In the genomic region with DNA sequence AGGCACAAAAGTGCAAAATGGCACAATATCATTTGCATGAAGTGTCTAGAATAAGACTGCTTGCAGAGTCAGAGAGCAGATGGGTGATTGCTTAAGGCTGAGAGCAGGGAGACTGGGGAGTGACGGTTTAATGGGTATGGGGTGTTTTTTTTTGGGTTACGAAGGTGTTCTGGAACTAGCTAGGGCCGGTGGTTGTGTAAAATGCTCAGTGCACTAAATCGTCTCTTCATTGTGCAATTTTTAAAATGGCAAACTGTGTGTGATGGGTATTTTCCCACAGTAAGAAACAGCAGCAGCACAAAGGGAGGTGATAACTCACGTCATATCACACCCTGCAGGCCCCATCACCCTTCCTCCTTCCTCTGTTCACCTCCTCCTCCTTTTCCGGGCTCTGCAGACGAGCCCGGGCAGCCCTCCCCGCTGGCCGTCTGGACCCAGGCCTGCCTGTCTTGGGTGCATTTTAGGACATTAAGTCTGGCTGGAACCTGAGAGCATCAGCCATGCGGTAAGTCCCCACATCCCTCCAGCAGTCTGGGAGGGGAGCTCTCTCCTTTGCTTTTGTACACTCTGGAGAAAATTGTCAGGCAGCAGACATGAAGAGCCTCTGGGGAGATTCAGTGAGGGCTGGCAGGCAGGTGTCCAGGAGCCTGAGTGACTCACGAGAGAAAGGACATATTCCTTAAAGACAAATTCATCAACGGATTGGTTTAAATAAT, we compare ENCODE assay signal across 8 cellular contexts. TPM values are rescaled to one million over a fixed set of nuclear protein-coding genes. Genes with fewer than 3 reads are reported as not detected.
A peak's percentile ranks its signal among the peaks of the same experiment; 100 is the strongest.
DNase-seq lines count a peak whose midpoint lies in the region; ATAC-seq and TF ChIP-seq lines count a peak whose summit lies in the region.

No MANE protein-coding gene starts in this region.

- no peak overlapping the region for H3K9ac ChIP-seq in adipocyte (ENCODE audit: low read length)

- CTCF ChIA-PET in T-cell (lab: Charles Lee) = no interaction called here

- DNase-seq in Daoy (ENCODE audit: low read depth) (peak; percentile 12), HK-2 (ENCODE audit: unreplicated experiment) (peak; percentile 9), T-cell (peak in 32 of 34 experiments; percentile 31 to 74 (median 48)), adipocyte (ENCODE audit: low read depth) (peak; percentile 29), mesothelial cell of epicardium (ENCODE audit: low spot score in 2 of 2, unreplicated experiment in 2 of 2) (no peak), thoracic aorta (ENCODE audit: low spot score) (no peak), thyroid gland (no peak)

- H3K36me3 ChIP-seq in adipocyte (ENCODE audit: control insufficient read depth, insufficient read depth, low read length, severe bottlenecking) = no peaks in the 10 kb centered on the region
- H3K36me3 ChIP-seq in thoracic aorta = no peaks in the 10 kb centered on the region
- no peaks in the 10 kb centered on the region for H3K36me3 ChIP-seq in thyroid gland

- H3K27me3 ChIP-seq in adipocyte (replicated peaks; ENCODE audit: control insufficient read depth, insufficient read depth, low read length) (no peaks in the 10 kb centered on the region), thoracic aorta (replicated peaks; ENCODE audit: insufficient read depth) (no peaks in the 10 kb centered on the region), thyroid gland (no peaks in the 10 kb centered on the region)

- peaks cover 7% of the 10 kb centered on the region for H3K4me1 ChIP-seq in adipocyte (ENCODE audit: control insufficient read depth, insufficient read depth, low read length)
- peaks cover 0 to 8% of the 10 kb centered on the region in 2 donors for H3K4me1 ChIP-seq in thoracic aorta (ENCODE audit: control insufficient read depth in 1 of 2, low read depth in 2 of 2)
- H3K4me1 ChIP-seq in thyroid gland = no peaks in the 10 kb centered on the region

- H3K4me3 ChIP-seq in adipocyte (ENCODE audit: low read length) (no peak overlapping the region), thoracic aorta (peak overlapping the region; percentile 28), thyroid gland (replicated peaks in 1 of 3) (no peak overlapping the region)

- WGBS in thyroid gland, 2 donors = 18 to 20% methylated on average over 13 of the region's 13 CpGs

- peak overlapping the region; percentile 84 to 91 (median 86) for H3K4me3 Mint-ChIP-seq in T-cell
- peak overlapping the region; percentile 9 for H3K4me3 Mint-ChIP-seq in mesothelial cell of epicardium

- intact Hi-C loops in thyroid gland (cut with DNase I) = loop anchor here (10.0 kb wide), 1 partner anchor 937 kb away; no protein-coding TSS in a partner anchor

- H3K9me3 ChIP-seq in adipocyte (ENCODE audit: control insufficient read depth, low read length) = no peaks in the 10 kb centered on the region
- H3K9me3 ChIP-seq in thoracic aorta = no peaks in the 10 kb centered on the region
- H3K9me3 ChIP-seq in thyroid gland = no peaks in the 10 kb centered on the region

- TF ChIP-seq CTCF in mesothelial cell of epicardium (IDR thresholded peaks at IDR 0.05; ENCODE audit: unreplicated experiment) (no peak), thoracic aorta (IDR thresholded peaks at IDR 0.05) (no peak), thyroid gland (IDR thresholded peaks at IDR 0.05) (no peak)

- H3K27ac ChIP-seq in thoracic aorta = no peak overlapping the region
- no peak overlapping the region for H3K27ac ChIP-seq in thyroid gland

- H3K4me1 Mint-ChIP-seq in T-cell (peaks cover 33 to 37% (median 35%) of the 10 kb centered on the region in 3 donors), mesothelial cell of epicardium (peaks cover 14% of the 10 kb centered on the region)

- H3K27me3 Mint-ChIP-seq in T-cell (no peaks in the 10 kb centered on the region), mesothelial cell of epicardium (ENCODE audit: low read depth) (no peaks in the 10 kb centered on the region)

- no peaks in the 10 kb centered on the region for H3K9me3 Mint-ChIP-seq in T-cell
- no peaks in the 10 kb centered on the region for H3K9me3 Mint-ChIP-seq in mesothelial cell of epicardium

- H3K36me3 Mint-ChIP-seq in T-cell (peaks cover 2% of the 10 kb centered on the region), mesothelial cell of epicardium (no peaks in the 10 kb centered on the region)

- peak overlapping the region; percentile 94 to 95 for H3K27ac Mint-ChIP-seq in T-cell
- H3K27ac Mint-ChIP-seq in mesothelial cell of epicardium = peak overlapping the region; percentile 82

- TF ChIP-seq POLR2A in thyroid gland (IDR thresholded peaks at IDR 0.05) = no peak

- peak; percentile 72 for ATAC-seq in GM19455 (IDR thresholded peaks at IDR 0.05; ENCODE audit: unreplicated experiment)
- ATAC-seq in T-cell (replicated peaks in 1 of 4) = peak; percentile 30 to 79 (median 54)
- ATAC-seq in thoracic aorta (ENCODE audit: insufficient number of reproducible peaks, low FRiP score, low read depth) = no peak

- POLR2A ChIA-PET in T-cell (lab: Charles Lee) = no interaction called here

RNA-seq across cellular contexts. Expression of gene ASMT, which starts 42.7 kb away (rescaled TPM):
- not detected in 2 replicates for total RNA-seq in Daoy (2014; rRNA removed; shearing (Covaris generic))
- under 1 TPM in 1 of 5 donors, not detected in 4; 0.98 TPM for total RNA-seq in T-cell
- 0.45 to 0.54 TPM (median 0.51 TPM) in 3 replicates for total RNA-seq in mesothelial cell of epicardium
- total RNA-seq in thoracic aorta = not detected
- total RNA-seq in thyroid gland = not detected

Comparison
In these comparisons a context has a peak if more than half of its experiments do, and no peak if none do; other contexts are left out.
1. DNase-seq: peak in Daoy (single experiment), HK-2 (single experiment), T-cell (32 of 34) and adipocyte (single experiment); none in mesothelial cell of epicardium (0 of 2), thoracic aorta (single experiment) and thyroid gland (0 of 2).